Comparison of ENCODE assay signal across 8 cellular contexts in genomic region chr20:63895202-63895885, GRCh38. TPM values are rescaled to one million over a fixed set of nuclear protein-coding genes. Genes with fewer than 3 reads are reported as not detected.
DNase-seq lines count a peak whose midpoint lies in the region; ATAC-seq and TF ChIP-seq lines count a peak whose summit lies in the region.

No MANE protein-coding gene starts in this region.

- peaks cover 46% of the 10 kb centered on the region for H3K4me1 Mint-ChIP-seq in activated naive CD4-positive, alpha-beta T cell treated with anti-CD3 and anti-CD28 coated beads, Interleukin-2, amount 50 U/mL, for 24 hours

- H2AFZ ChIP-seq in Karpas-422 (ENCODE audit: low read length) = no peak overlapping the region

- peak overlapping the region; percentile 71 for H3K27ac ChIP-seq in Karpas-422 (ENCODE audit: low read length)
- no peak overlapping the region for H3K27ac ChIP-seq in ectodermal cell (ENCODE audit: insufficient read depth, low read depth, low read length, poor library complexity, severe bottlenecking)
- peak overlapping the region; percentile 98 for H3K27ac ChIP-seq in neutrophil

- H3K79me2 ChIP-seq in Karpas-422 (ENCODE audit: low read length) = peaks cover 49% of the 10 kb centered on the region

- no peaks in the 10 kb centered on the region for H3K27me3 ChIP-seq in Karpas-422 (ENCODE audit: low read length)
- H3K27me3 ChIP-seq in ectodermal cell (ENCODE audit: control insufficient read depth, insufficient read depth, low read length, poor library complexity, severe bottlenecking) = peaks cover 5% of the 10 kb centered on the region
- no peaks in the 10 kb centered on the region for H3K27me3 ChIP-seq in neutrophil

- peak overlapping the region; percentile 73 for H3K9ac ChIP-seq in Karpas-422 (ENCODE audit: low read length)

- TF ChIP-seq CTCF in neutrophil (IDR thresholded peaks at IDR 0.05) = no peak

- H3K36me3 Mint-ChIP-seq in activated naive CD4-positive, alpha-beta T cell treated with anti-CD3 and anti-CD28 coated beads, Interleukin-2, amount 50 U/mL, for 24 hours = peaks cover 4% of the 10 kb centered on the region

- WGBS in ectodermal cell, 2 experiments = 0 to 1% methylated on average over 85 of the region's 85 CpGs

- H3K27ac Mint-ChIP-seq in activated naive CD4-positive, alpha-beta T cell treated with anti-CD3 and anti-CD28 coated beads, Interleukin-2, amount 50 U/mL, for 24 hours = peak overlapping the region; percentile 98

- ATAC-seq in HG02884 (IDR thresholded peaks at IDR 0.05; ENCODE audit: unreplicated experiment) = no peak

- no peaks in the 10 kb centered on the region for H3K27me3 Mint-ChIP-seq in activated naive CD4-positive, alpha-beta T cell treated with anti-CD3 and anti-CD28 coated beads, Interleukin-2, amount 50 U/mL, for 24 hours

- H3K4me3 ChIP-seq in Karpas-422 (ENCODE audit: low read length) (peak overlapping the region; percentile 69), ectodermal cell (ENCODE audit: insufficient read depth, low read depth, low read length) (peak overlapping the region; percentile 61), neutrophil (ENCODE audit: low read depth in 1 of 2, low read length in 1 of 2) (peak overlapping the region; percentile 73 to 80)

- H3K36me3 ChIP-seq in Karpas-422 (ENCODE audit: insufficient read depth, low read length) (no peaks in the 10 kb centered on the region; the same call in none of the 2 replicates), ectodermal cell (ENCODE audit: control insufficient read depth, insufficient read depth, low read length) (peaks cover 6% of the 10 kb centered on the region), neutrophil (peaks cover 41% of the 10 kb centered on the region)

- H3K9me3 ChIP-seq in Karpas-422 (ENCODE audit: low read length) (no peaks in the 10 kb centered on the region), ectodermal cell (ENCODE audit: control insufficient read depth, low read length) (no peaks in the 10 kb centered on the region), neutrophil (no peaks in the 10 kb centered on the region)

- H3K4me2 ChIP-seq in Karpas-422 (ENCODE audit: low read depth, low read length, poor library complexity, severe bottlenecking) = peak overlapping the region; percentile 86

- H4K20me1 ChIP-seq in Karpas-422 (ENCODE audit: insufficient read depth, low read depth, low read length) = peaks cover 26% of the 10 kb centered on the region; the same call in 1 of the 2 replicates

- H3K4me3 Mint-ChIP-seq in activated naive CD4-positive, alpha-beta T cell treated with anti-CD3 and anti-CD28 coated beads, Interleukin-2, amount 50 U/mL, for 24 hours = peak overlapping the region; percentile 95

- H3K9me3 Mint-ChIP-seq in activated naive CD4-positive, alpha-beta T cell treated with anti-CD3 and anti-CD28 coated beads, Interleukin-2, amount 50 U/mL, for 24 hours = no peaks in the 10 kb centered on the region

- DNase-seq in activated naive CD4-positive, alpha-beta T cell treated with Interleukin-2 at 50 U/mL for 16 hours = no peak
- peak; percentile 53 for DNase-seq in Karpas-422
- DNase-seq in NCI-H1930 (lab: John Stamatoyannopoulos, UW) = no peak
- no peak for DNase-seq in NCI-H2107 treated with DMSO at 0.1 percent for 48 hours (lab: John Stamatoyannopoulos, UW; ENCODE audit: unreplicated experiment)

- no peaks in the 10 kb centered on the region for H3K9me2 ChIP-seq in Karpas-422 (replicated peaks; ENCODE audit: insufficient read depth, low read length)

- H3K4me1 ChIP-seq in Karpas-422 (ENCODE audit: low read length) (peaks cover 34% of the 10 kb centered on the region), ectodermal cell (ENCODE audit: control insufficient read depth, insufficient read depth, low read length) (peaks cover 9% of the 10 kb centered on the region), neutrophil (ENCODE audit: control insufficient read depth in 1 of 2, insufficient read depth in 1 of 2, low read depth in 1 of 2, low read length in 1 of 2) (peaks cover 65 to 68% of the 10 kb centered on the region in 2 experiments)

RNA-seq across cellular contexts. Expression of gene DNAJC5, which starts 0.4 kb away (rescaled TPM):
- 22.9 and 28.5 TPM in 2 replicates for total RNA-seq in Karpas-422 (2014; rRNA removed; shearing (Covaris generic); ENCODE audit: low replicate concordance)
- 42.4 TPM for polyA plus RNA-seq in ectodermal cell (2013, experiment 1 of 4)
- 49.4 TPM for polyA plus RNA-seq in ectodermal cell (2013, experiment 2 of 4)
- 26.4 TPM for polyA plus RNA-seq in ectodermal cell (2013, experiment 3 of 4)
- 29.6 TPM for polyA plus RNA-seq in ectodermal cell (2013, experiment 4 of 4)

RNA-seq across cellular contexts. Expression of gene TPD52L2, which starts 30.3 kb away (rescaled TPM):
- total RNA-seq in Karpas-422 (2014; rRNA removed; shearing (Covaris generic); ENCODE audit: low replicate concordance) = 25.9 and 38.3 TPM in 2 replicates
- 93.8 TPM for polyA plus RNA-seq in ectodermal cell (2013, experiment 1 of 4)
- 99.4 TPM for polyA plus RNA-seq in ectodermal cell (2013, experiment 2 of 4)
- 73.8 TPM for polyA plus RNA-seq in ectodermal cell (2013, experiment 3 of 4)
- polyA plus RNA-seq in ectodermal cell (2013, experiment 4 of 4) = 81.0 TPM

RNA-seq across cellular contexts. Expression of gene ABHD16B, which starts 34.0 kb away (rescaled TPM):
- total RNA-seq in Karpas-422 (2014; rRNA removed; shearing (Covaris generic); ENCODE audit: low replicate concordance) = not detected in 2 replicates
- not detected for polyA plus RNA-seq in ectodermal cell (2013, experiment 1 of 4)
- polyA plus RNA-seq in ectodermal cell (2013, experiment 2 of 4) = not detected
- polyA plus RNA-seq in ectodermal cell (2013, experiment 3 of 4) = not detected
- polyA plus RNA-seq in ectodermal cell (2013, experiment 4 of 4) = not detected
